15 cellular contexts compared by ENCODE assay signal in the genomic region with DNA sequence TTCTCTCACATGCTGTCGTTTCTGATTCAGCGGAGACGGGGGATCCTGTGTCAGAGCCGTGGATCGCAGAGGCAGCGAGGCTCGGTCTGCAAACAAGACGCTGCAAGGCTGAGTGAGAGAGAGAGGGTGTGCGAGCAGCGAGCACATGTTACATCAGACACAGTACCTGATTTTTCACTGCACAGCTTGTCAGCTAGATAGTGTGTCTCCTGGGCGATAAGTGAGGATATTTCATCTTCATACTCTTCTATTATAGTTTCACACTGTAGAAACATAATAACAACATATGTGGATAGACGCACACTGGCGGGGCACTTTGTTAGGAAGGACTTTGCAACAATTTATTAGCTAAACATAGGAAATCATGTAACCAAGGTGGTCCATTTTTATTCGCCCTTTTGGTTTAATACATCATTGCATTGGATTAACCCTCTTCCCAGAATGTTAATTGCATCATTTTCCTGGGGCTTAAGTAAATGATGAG. TPM values are rescaled to one million over a fixed set of nuclear protein-coding genes. Genes with fewer than 3 reads are reported as not detected.
DNase-seq lines count a peak whose midpoint lies in the region; ATAC-seq and TF ChIP-seq lines count a peak whose summit lies in the region.
"Had no signal": no experiment of that assay in that cellular context is flagged by ENCODE, and none has a peak within 500 bp of the region (broad histone marks: within the 10 kb centered on the region; RNA-seq: fewer than 3 reads in every experiment).

No MANE protein-coding gene starts in this region.

- peak; percentile 53 for DNase-seq in activated CD4-positive, alpha-beta T cell treated with anti-CD3 and anti-CD28 coated beads for 36 hours
- DNase-seq in activated CD4-positive, alpha-beta T cell treated with anti-CD3 and anti-CD28 coated beads, Interleukin-2, amount 50 U/mL, for 1 hour, result no peak
- peak; percentile 8 for DNase-seq in NCI-H460 (ENCODE audit: extremely low read depth, low read depth)
- DNase-seq in cerebellum (ENCODE audit: low spot score), result peak; percentile 59
- no peak for DNase-seq in osteocyte (ENCODE audit: extremely low spot score, unreplicated experiment)
- DNase-seq in KG1 (lab: John Stamatoyannopoulos, UW), result no peak
- no peak for DNase-seq in NCI-H2081 treated with DMSO at 0.1 percent for 48 hours (lab: John Stamatoyannopoulos, UW)
- DNase-seq: ACHN; activated CD8-positive, alpha-beta memory T cell treated with anti-CD3 and anti-CD28 coated beads, Interleukin-2, amount 50 U/mL, for 48 hours; aorta; naive thymus-derived CD8-positive, alpha-beta T cell; NK-92 treated with Interleukin-12 subunit alpha and Interleukin-12 subunit beta, amount 100 ng/mL, for 24 hours had no signal

- H3K36me3 Mint-ChIP-seq in activated CD4-positive, alpha-beta T cell treated with anti-CD3 and anti-CD28 coated beads for 36 hours (ENCODE audit: low read depth), result peaks cover 1% of the 10 kb centered on the region
- no peaks in the 10 kb centered on the region for H3K36me3 Mint-ChIP-seq in osteocyte (ENCODE audit: unreplicated experiment)

- TF ChIP-seq CTCF in osteocyte (IDR thresholded peaks at IDR 0.05), result no peak

- CTCF ChIA-PET in activated CD4-positive, alpha-beta T cell treated with anti-CD3 and anti-CD28 coated beads for 36 hours (lab: Charles Lee), result interaction anchor here (0.5 to 0.7 kb wide), 2 partner anchors 13 to 54 kb away, joined by 3 to 4 read pairs; no protein-coding TSS in a partner anchor

- no peak overlapping the region for H3K27ac Mint-ChIP-seq in activated CD4-positive, alpha-beta T cell treated with anti-CD3 and anti-CD28 coated beads for 36 hours
- H3K27ac Mint-ChIP-seq in osteocyte (ENCODE audit: unreplicated experiment), result no peak overlapping the region
- H3K27ac Mint-ChIP-seq: naive thymus-derived CD8-positive, alpha-beta T cell; stimulated activated naive CD8-positive, alpha-beta T cell treated with anti-CD3 and anti-CD28 coated beads, Interleukin-15, Interleukin-2, amounts not matched to agents 100 ng/mL and 50 ng/mL, for 24 hours had no signal

- no peak overlapping the region for H3K4me3 Mint-ChIP-seq in activated CD4-positive, alpha-beta T cell treated with anti-CD3 and anti-CD28 coated beads for 36 hours
- H3K4me3 Mint-ChIP-seq in osteocyte (ENCODE audit: unreplicated experiment), result peak overlapping the region; percentile 37
- H3K4me3 Mint-ChIP-seq: stimulated activated naive CD8-positive, alpha-beta T cell treated with anti-CD3 and anti-CD28 coated beads, Interleukin-15, Interleukin-2, amounts not matched to agents 100 ng/mL and 50 ng/mL, for 24 hours had no signal

- peaks cover 77% of the 10 kb centered on the region for H3K27me3 Mint-ChIP-seq in activated CD4-positive, alpha-beta T cell treated with anti-CD3 and anti-CD28 coated beads for 36 hours
- H3K27me3 Mint-ChIP-seq in osteocyte (ENCODE audit: unreplicated experiment), result peaks cover 91% of the 10 kb centered on the region

- no peaks in the 10 kb centered on the region for H3K9me3 Mint-ChIP-seq in activated CD4-positive, alpha-beta T cell treated with anti-CD3 and anti-CD28 coated beads for 36 hours (ENCODE audit: low read depth)
- no peaks in the 10 kb centered on the region for H3K9me3 Mint-ChIP-seq in osteocyte (ENCODE audit: unreplicated experiment)

- peak; percentile 58 for ATAC-seq in activated CD4-positive, alpha-beta T cell treated with anti-CD3 and anti-CD28 coated beads for 36 hours
- ATAC-seq in GM21619 (IDR thresholded peaks at IDR 0.05; ENCODE audit: unreplicated experiment), result no peak

- peaks cover 24% of the 10 kb centered on the region for H3K4me1 Mint-ChIP-seq in activated CD4-positive, alpha-beta T cell treated with anti-CD3 and anti-CD28 coated beads for 36 hours
- H3K4me1 Mint-ChIP-seq in osteocyte (ENCODE audit: unreplicated experiment), result peaks cover 11% of the 10 kb centered on the region

- intact Hi-C loops in activated CD4-positive, alpha-beta T cell treated with anti-CD3 and anti-CD28 coated beads for 36 hours (cut with DNase I, micrococcal nuclease), result loop anchor here (2.0 to 5.0 kb wide), 3 partner anchors 40 to 300 kb away; no protein-coding TSS in a partner anchor

- POLR2A ChIA-PET in activated CD4-positive, alpha-beta T cell treated with anti-CD3 and anti-CD28 coated beads for 36 hours (lab: Charles Lee), result no interaction called here

RNA-seq across cellular contexts. Expression of a gene that starts 39.5 kb away (rescaled TPM):
- total RNA-seq in activated CD4-positive, alpha-beta T cell treated with anti-CD3 and anti-CD28 coated beads for 36 hours, result not detected
- total RNA-seq in NCI-H460 (2014; rRNA removed; shearing (Covaris generic)), result not detected in 2 replicates
- not detected in 2 replicates for polyA plus RNA-seq in NCI-H460 (2014; cell fraction: nucleus; rRNA removed)
- total RNA-seq in cerebellum, result 19.4 TPM
- not detected in 2 replicates for total RNA-seq in osteocyte
- total RNA-seq: aorta; naive thymus-derived CD8-positive, alpha-beta T cell; T-helper 1 cell treated with Interleukin-12 subunit alpha and Interleukin-12 subunit beta and Interleukin-4 antibody, amounts not matched to agents 30 ng/mL and 1 ng/mL, for 36 hours had no signal
- polyA plus RNA-seq: aorta; naive thymus-derived CD8-positive, alpha-beta T cell had no signal

RNA-seq across cellular contexts. Expression of a gene that starts 49.0 kb away (rescaled TPM):
- not detected for total RNA-seq in activated CD4-positive, alpha-beta T cell treated with anti-CD3 and anti-CD28 coated beads for 36 hours
- total RNA-seq in NCI-H460 (2014; rRNA removed; shearing (Covaris generic)), result 0.75 and 0.84 TPM in 2 replicates
- polyA plus RNA-seq in NCI-H460 (2014; cell fraction: nucleus; rRNA removed), result 0.06 and 0.50 TPM in 2 replicates
- total RNA-seq in cerebellum, result 11.9 TPM
- 3.3 and 3.4 TPM in 2 replicates for total RNA-seq in osteocyte
- total RNA-seq: aorta; naive thymus-derived CD8-positive, alpha-beta T cell; T-helper 1 cell treated with Interleukin-12 subunit alpha and Interleukin-12 subunit beta and Interleukin-4 antibody, amounts not matched to agents 30 ng/mL and 1 ng/mL, for 36 hours had no signal
- polyA plus RNA-seq: aorta; naive thymus-derived CD8-positive, alpha-beta T cell had no signal

Comparison
In these comparisons a context has a peak if more than half of its experiments do, and no peak if none do; other contexts are left out.
1. DNase-seq: peak in activated CD4-positive, alpha-beta T cell treated with anti-CD3 and anti-CD28 coated beads for 36 hours (single experiment), NCI-H460 (single experiment) and cerebellum (single experiment); none in activated CD4-positive, alpha-beta T cell treated with anti-CD3 and anti-CD28 coated beads, Interleukin-2, amount 50 U/mL, for 1 hour (single experiment), osteocyte (single experiment), KG1 (single experiment) and NCI-H2081 treated with DMSO at 0.1 percent for 48 hours (single experiment).
2. RNA of a gene that starts 39.5 kb away (total RNA-seq): 19.4 TPM in cerebellum (single experiment); not detected in activated CD4-positive, alpha-beta T cell treated with anti-CD3 and anti-CD28 coated beads for 36 hours, not detected in NCI-H460 and not detected in osteocyte; every median in the first group is over 10 times any median in the second.